ENCODE assay signal across 1 cellular context in the genomic region with DNA sequence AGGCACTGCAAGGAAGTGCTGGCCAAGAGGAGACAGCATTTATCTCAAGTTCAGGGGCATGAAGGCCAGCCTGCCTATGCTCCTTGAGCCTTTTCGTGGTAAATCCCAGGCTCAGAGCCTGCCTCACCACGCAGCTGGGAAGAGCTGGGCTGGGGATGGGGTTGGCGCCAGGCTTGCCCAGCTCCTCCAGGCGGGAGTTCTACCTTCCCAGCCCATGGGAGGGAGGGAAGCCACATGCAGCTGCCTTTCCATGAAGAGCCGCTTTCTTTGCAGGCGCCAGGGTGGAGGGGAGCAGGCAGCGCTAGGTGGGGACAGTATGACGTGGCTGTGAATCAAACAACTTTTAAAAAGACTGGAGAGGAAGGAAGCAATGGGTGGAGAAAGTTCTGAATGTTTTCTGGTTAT.
TF ChIP-seq lines count a peak whose summit lies in the region.

No MANE protein-coding gene starts in this region.

TF ChIP-seq in GM23338, 12 proteins besides CTCF, POLR2A, EP300 and RAD21 (continued from another document):
- 0 out of 2 replicates have a peak, but pooled peaks have one; percentile 34 for TF ChIP-seq CREB1 (CRISPR knock-in tag; IDR thresholded peaks at IDR 0.05; ENCODE audit: low read depth)
- TF ChIP-seq, protein P1, sequence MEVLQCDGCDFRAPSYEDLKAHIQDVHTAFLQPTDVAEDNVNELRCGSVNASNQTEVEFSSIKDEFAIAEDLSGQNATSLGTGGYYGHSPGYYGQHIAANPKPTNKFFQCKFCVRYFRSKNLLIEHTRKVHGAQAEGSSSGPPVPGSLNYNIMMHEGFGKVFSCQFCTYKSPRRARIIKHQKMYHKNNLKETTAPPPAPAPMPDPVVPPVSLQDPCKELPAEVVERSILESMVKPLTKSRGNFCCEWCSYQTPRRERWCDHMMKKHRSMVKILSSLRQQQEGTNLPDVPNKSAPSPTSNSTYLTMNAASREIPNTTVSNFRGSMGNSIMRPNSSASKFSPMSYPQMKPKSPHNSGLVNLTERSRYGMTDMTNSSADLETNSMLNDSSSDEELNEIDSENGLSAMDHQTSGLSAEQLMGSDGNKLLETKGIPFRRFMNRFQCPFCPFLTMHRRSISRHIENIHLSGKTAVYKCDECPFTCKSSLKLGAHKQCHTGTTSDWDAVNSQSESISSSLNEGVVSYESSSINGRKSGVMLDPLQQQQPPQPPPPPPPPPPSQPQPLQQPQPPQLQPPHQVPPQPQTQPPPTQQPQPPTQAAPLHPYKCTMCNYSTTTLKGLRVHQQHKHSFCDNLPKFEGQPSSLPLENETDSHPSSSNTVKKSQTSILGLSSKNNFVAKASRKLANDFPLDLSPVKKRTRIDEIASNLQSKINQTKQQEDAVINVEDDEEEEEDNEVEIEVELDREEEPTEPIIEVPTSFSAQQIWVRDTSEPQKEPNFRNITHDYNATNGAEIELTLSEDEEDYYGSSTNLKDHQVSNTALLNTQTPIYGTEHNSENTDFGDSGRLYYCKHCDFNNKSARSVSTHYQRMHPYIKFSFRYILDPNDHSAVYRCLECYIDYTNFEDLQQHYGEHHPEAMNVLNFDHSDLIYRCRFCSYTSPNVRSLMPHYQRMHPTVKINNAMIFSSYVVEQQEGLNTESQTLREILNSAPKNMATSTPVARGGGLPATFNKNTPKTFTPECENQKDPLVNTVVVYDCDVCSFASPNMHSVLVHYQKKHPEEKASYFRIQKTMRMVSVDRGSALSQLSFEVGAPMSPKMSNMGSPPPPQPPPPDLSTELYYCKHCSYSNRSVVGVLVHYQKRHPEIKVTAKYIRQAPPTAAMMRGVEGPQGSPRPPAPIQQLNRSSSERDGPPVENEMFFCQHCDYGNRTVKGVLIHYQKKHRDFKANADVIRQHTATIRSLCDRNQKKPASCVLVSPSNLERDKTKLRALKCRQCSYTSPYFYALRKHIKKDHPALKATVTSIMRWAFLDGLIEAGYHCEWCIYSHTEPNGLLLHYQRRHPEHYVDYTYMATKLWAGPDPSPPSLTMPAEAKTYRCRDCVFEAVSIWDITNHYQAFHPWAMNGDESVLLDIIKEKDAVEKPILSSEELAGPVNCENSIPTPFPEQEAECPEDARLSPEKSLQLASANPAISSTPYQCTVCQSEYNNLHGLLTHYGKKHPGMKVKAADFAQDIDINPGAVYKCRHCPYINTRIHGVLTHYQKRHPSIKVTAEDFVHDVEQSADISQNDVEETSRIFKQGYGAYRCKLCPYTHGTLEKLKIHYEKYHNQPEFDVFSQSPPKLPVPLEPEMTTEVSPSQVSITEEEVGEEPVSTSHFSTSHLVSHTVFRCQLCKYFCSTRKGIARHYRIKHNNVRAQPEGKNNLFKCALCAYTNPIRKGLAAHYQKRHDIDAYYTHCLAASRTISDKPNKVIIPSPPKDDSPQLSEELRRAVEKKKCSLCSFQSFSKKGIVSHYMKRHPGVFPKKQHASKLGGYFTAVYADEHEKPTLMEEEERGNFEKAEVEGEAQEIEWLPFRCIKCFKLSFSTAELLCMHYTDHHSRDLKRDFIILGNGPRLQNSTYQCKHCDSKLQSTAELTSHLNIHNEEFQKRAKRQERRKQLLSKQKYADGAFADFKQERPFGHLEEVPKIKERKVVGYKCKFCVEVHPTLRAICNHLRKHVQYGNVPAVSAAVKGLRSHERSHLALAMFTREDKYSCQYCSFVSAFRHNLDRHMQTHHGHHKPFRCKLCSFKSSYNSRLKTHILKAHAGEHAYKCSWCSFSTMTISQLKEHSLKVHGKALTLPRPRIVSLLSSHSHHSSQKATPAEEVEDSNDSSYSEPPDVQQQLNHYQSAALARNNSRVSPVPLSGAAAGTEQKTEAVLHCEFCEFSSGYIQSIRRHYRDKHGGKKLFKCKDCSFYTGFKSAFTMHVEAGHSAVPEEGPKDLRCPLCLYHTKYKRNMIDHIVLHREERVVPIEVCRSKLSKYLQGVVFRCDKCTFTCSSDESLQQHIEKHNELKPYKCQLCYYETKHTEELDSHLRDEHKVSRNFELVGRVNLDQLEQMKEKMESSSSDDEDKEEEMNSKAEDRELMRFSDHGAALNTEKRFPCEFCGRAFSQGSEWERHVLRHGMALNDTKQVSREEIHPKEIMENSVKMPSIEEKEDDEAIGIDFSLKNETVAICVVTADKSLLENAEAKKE (CRISPR knock-in tag; IDR thresholded peaks at IDR 0.05): peak; percentile 71; the same call in 1 of the 2 replicates
TF ChIP-seq in GM23338: peak in this region for 2.
